Comparison of ENCODE assay signal across 9 cellular contexts in the genomic region with DNA sequence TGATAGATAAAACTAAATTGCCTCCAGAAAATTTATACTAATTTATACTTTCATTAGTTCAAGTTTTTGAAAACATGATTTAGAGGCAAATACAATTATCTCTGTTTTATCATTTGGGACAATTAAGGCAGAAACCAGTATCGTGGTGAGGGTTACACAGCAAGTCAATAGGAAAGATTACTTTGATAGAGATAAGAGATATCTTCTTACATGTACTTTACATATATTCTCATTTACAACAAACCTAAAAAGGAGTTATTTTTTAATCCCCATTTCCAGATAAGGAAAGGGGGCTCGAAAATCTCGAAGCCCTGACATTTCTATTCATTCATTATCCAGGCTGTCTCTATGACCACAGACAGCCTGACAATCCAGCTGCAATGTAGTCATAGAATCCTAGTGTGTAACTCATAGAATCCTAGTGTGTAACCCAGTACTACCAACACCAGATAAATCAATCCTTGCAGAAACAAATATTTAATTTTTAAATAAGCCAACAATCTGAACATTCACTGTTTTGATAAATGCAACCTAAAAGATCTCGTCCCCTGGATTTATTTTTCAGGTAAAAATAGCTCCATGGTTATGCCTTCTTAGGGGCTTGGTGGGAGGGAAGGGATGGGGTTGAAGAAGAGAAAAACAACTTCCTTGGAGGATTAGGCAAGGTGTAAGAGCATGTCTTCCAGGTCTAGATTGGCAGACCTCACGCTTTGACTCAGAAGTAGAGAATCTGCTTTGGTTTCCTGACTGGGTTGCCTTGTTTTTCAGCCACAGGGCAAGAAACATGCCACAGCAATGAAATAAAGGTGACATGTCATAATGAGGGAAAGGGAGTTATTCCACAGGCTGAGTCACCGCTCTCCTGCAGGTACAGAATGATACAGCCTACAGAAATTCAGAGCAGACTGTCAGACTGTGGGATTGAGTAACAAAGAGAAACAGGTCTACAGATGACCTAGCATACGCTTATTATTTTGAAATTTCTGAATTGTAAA. TPM values are rescaled to one million over a fixed set of nuclear protein-coding genes. Genes with fewer than 3 reads are reported as not detected.
DNase-seq lines count a peak whose midpoint lies in the region; ATAC-seq and TF ChIP-seq lines count a peak whose summit lies in the region.
"Had no signal": no experiment of that assay in that cellular context is flagged by ENCODE, and none has a peak within 500 bp of the region (broad histone marks: within the 10 kb centered on the region; RNA-seq: fewer than 3 reads in every experiment).

No MANE protein-coding gene starts in this region.

- no peaks in the 10 kb centered on the region for H3K9me3 ChIP-seq in adipocyte (ENCODE audit: control insufficient read depth, low read length)
- H3K9me3 ChIP-seq in stomach, result no peaks in the 10 kb centered on the region

- WGBS in stomach, 5 donors, result 43 to 63% (median 58%) methylated on average over 7 of the region's 7 CpGs

- H3K9ac ChIP-seq in adipocyte (ENCODE audit: low read length), result no peak overlapping the region

- ATAC-seq in HG02798 (IDR thresholded peaks at IDR 0.05; ENCODE audit: poor library complexity, unreplicated experiment), result no peak
- ATAC-seq: Right ventricle myocardium inferior had no signal

- H3K4me1 ChIP-seq in adipocyte (ENCODE audit: control insufficient read depth, insufficient read depth, low read length) (peaks cover 24% of the 10 kb centered on the region), stomach (peaks cover 0 to 16% (median 4%) of the 10 kb centered on the region in 4 donors)

- no peak for TF ChIP-seq POLR2A in stomach (IDR thresholded peaks at IDR 0.05)

- intact Hi-C loops in stomach (cut with DNase I; ENCODE audit: low total_unique reads), result no loop called here

- peak; percentile 96 for DNase-seq in A172 (ENCODE audit: low spot score)
- DNase-seq in HCEC 1CT, result peak; percentile 49
- peak; percentile 56 for DNase-seq in adipocyte (ENCODE audit: low read depth)
- peak; percentile 99 for DNase-seq in kidney epithelial cell (ENCODE audit: low read depth)
- DNase-seq in stomach, result no peak
- DNase-seq in H7, result no peak
- no peak for DNase-seq in DMS79 treated with DMSO at 0.1 percent for 48 hours (lab: John Stamatoyannopoulos, UW)

- H3K4me3 ChIP-seq in adipocyte (ENCODE audit: low read length) (no peak overlapping the region), kidney epithelial cell (ENCODE audit: low read depth, low read length) (no peak overlapping the region), stomach (no peak overlapping the region), H7 (ENCODE audit: insufficient read depth, low read depth, low read length) (no peak overlapping the region)

- H3K27ac ChIP-seq in stomach, result peak overlapping the region in 1 of 5 donors; percentile 14

- H3K36me3 ChIP-seq in adipocyte (ENCODE audit: control insufficient read depth, insufficient read depth, low read length, severe bottlenecking), result no peaks in the 10 kb centered on the region
- no peaks in the 10 kb centered on the region for H3K36me3 ChIP-seq in kidney epithelial cell (ENCODE audit: control insufficient read depth, insufficient read depth, low read length)
- H3K36me3 ChIP-seq in stomach, result no peaks in the 10 kb centered on the region
- no peaks in the 10 kb centered on the region for H3K36me3 ChIP-seq in H7 (replicated peaks; ENCODE audit: control insufficient read depth, insufficient read depth, low read length)

- H3K27me3 ChIP-seq in adipocyte (replicated peaks; ENCODE audit: control insufficient read depth, insufficient read depth, low read length), result no peaks in the 10 kb centered on the region
- no peaks in the 10 kb centered on the region for H3K27me3 ChIP-seq in kidney epithelial cell (ENCODE audit: control insufficient read depth, insufficient read depth, low read length)
- no peaks in the 10 kb centered on the region for H3K27me3 ChIP-seq in stomach
- no peaks in the 10 kb centered on the region for H3K27me3 ChIP-seq in H7 (ENCODE audit: control insufficient read depth, insufficient read depth, low read length)

- no peak for TF ChIP-seq CTCF in kidney epithelial cell (IDR thresholded peaks at IDR 0.05; ENCODE audit: insufficient read depth, low read length, poor library complexity, severe bottlenecking)
- TF ChIP-seq CTCF in stomach (IDR thresholded peaks at IDR 0.05), result no peak

- no peak for TF ChIP-seq EP300 in stomach (IDR thresholded peaks at IDR 0.05)

RNA-seq across cellular contexts. Expression of gene IRF2BP2, which starts 45.6 kb away (rescaled TPM):
- total RNA-seq in A172 (2014; rRNA removed; shearing (Covaris generic)), result 50.8 and 51.3 TPM in 2 replicates
- total RNA-seq in kidney epithelial cell (85.5 and 88.5 TPM in 2 replicates), stomach (100 to 1,000 TPM in 2 of 5 donors, 10 to 100 TPM in 3; 58.3 to 218 (median 81.1) TPM)
- 10 to 100 TPM; 39.6 to 57.0 (median 51.5) TPM for polyA plus RNA-seq in stomach
- total RNA-seq in H7 (2014; rRNA removed; shearing (Covaris generic)), result 67.0 and 90.9 TPM in 2 replicates

Comparison
In these comparisons a context has a peak if more than half of its experiments do, and no peak if none do; other contexts are left out.
1. DNase-seq: peak in A172 (single experiment), HCEC 1CT (single experiment), adipocyte (single experiment) and kidney epithelial cell (single experiment); none in stomach (single experiment), H7 (single experiment) and DMS79 treated with DMSO at 0.1 percent for 48 hours (single experiment).